Comparison of ENCODE assay signal across 11 cellular contexts in the genomic region with DNA sequence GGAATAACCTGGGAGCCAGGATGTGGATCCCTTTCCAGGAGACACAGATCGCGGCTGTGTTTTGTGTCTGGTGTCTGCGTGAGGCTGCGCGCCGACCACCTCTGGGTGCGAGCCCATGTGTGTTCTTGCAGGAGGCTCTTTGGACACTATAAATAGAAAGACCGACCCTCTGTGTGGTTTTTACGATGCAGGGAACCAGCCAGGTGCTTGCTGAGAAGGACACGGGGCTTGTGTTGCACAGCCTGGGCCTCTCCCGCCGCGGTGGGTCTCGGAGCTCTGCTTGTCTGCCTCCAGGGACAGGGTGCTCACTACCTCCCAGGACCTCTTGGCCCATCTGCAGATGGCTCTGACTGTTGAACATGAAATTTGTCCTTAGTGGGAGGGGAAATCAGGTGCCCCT. TPM values are rescaled to one million over a fixed set of nuclear protein-coding genes. Genes with fewer than 3 reads are reported as not detected.
DNase-seq lines count a peak whose midpoint lies in the region; ATAC-seq and TF ChIP-seq lines count a peak whose summit lies in the region.
"Had no signal": no experiment of that assay in that cellular context is flagged by ENCODE, and none has a peak within 500 bp of the region (broad histone marks: within the 10 kb centered on the region; RNA-seq: fewer than 3 reads in every experiment).

No MANE protein-coding gene starts in this region.

- peak overlapping the region; percentile 73 for H3K4me2 ChIP-seq in skeletal muscle satellite cell (ENCODE audit: low read length)

- H3K4me3 ChIP-seq in WI38 (ENCODE audit: low read depth, low read length) (peak overlapping the region; percentile 63), fibroblast of villous mesenchyme (ENCODE audit: low read depth, low read length) (peak overlapping the region; percentile 44), skeletal muscle satellite cell (ENCODE audit: low read length) (peak overlapping the region; percentile 63)
- H3K4me3 ChIP-seq: lung had no signal

- H3K9ac ChIP-seq in skeletal muscle satellite cell (ENCODE audit: low read depth, low read length), result no peak overlapping the region

- no peaks in the 10 kb centered on the region for H3K9me3 Mint-ChIP-seq in activated CD4-positive, alpha-beta memory T cell treated with anti-CD3 and anti-CD28 coated beads for 36 hours
- H3K9me3 Mint-ChIP-seq in activated CD4-positive, alpha-beta memory T cell treated with anti-CD3 and anti-CD28 coated beads, Interleukin-2, amount 10 ng/mL, durations not matched to agents 7 days and 5 days, result no peaks in the 10 kb centered on the region

- peaks cover 14% of the 10 kb centered on the region for H3K4me1 Mint-ChIP-seq in activated CD4-positive, alpha-beta memory T cell treated with anti-CD3 and anti-CD28 coated beads for 36 hours (ENCODE audit: low read depth)
- H3K4me1 Mint-ChIP-seq in activated CD4-positive, alpha-beta memory T cell treated with anti-CD3 and anti-CD28 coated beads, Interleukin-2, amount 10 ng/mL, durations not matched to agents 7 days and 5 days, result peaks cover 4% of the 10 kb centered on the region

- no peaks in the 10 kb centered on the region for H3K9me3 ChIP-seq in skeletal muscle satellite cell (replicated peaks; ENCODE audit: low read length)

- no peaks in the 10 kb centered on the region for H3K36me3 ChIP-seq in skeletal muscle satellite cell (ENCODE audit: insufficient read depth, low read length)

- H3K27ac Mint-ChIP-seq in activated CD4-positive, alpha-beta memory T cell treated with anti-CD3 and anti-CD28 coated beads for 36 hours, result no peak overlapping the region
- no peak overlapping the region for H3K27ac Mint-ChIP-seq in activated CD4-positive, alpha-beta memory T cell treated with anti-CD3 and anti-CD28 coated beads, Interleukin-2, amount 10 ng/mL, durations not matched to agents 7 days and 5 days
- H3K27ac Mint-ChIP-seq: CD14-positive monocyte had no signal

- peak overlapping the region; percentile 59 for H3K4me3 Mint-ChIP-seq in activated CD4-positive, alpha-beta memory T cell treated with anti-CD3 and anti-CD28 coated beads for 36 hours
- H3K4me3 Mint-ChIP-seq in activated CD4-positive, alpha-beta memory T cell treated with anti-CD3 and anti-CD28 coated beads, Interleukin-2, amount 10 ng/mL, durations not matched to agents 7 days and 5 days, result no peak overlapping the region

- peaks cover 15% of the 10 kb centered on the region for H3K27me3 ChIP-seq in skeletal muscle satellite cell (ENCODE audit: control insufficient read depth, insufficient read depth, low read length)

- H3K36me3 Mint-ChIP-seq in activated CD4-positive, alpha-beta memory T cell treated with anti-CD3 and anti-CD28 coated beads for 36 hours, result no peaks in the 10 kb centered on the region
- no peaks in the 10 kb centered on the region for H3K36me3 Mint-ChIP-seq in activated CD4-positive, alpha-beta memory T cell treated with anti-CD3 and anti-CD28 coated beads, Interleukin-2, amount 10 ng/mL, durations not matched to agents 7 days and 5 days (ENCODE audit: low read depth)

- CTCF ChIA-PET in activated CD4-positive, alpha-beta memory T cell treated with anti-CD3 and anti-CD28 coated beads for 36 hours (lab: Charles Lee), result interaction anchor here (0.6 kb wide), 1 partner anchor 292 kb away, joined by 4 read pairs; no protein-coding TSS in a partner anchor
- CTCF ChIA-PET in activated CD4-positive, alpha-beta memory T cell treated with anti-CD3 and anti-CD28 coated beads, Interleukin-2, amount 10 ng/mL, durations not matched to agents 7 days and 5 days (lab: Charles Lee), result no interaction called here

- intact Hi-C loops in activated CD4-positive, alpha-beta memory T cell treated with anti-CD3 and anti-CD28 coated beads for 36 hours (cut with micrococcal nuclease), result no loop called here

- no peak for DNase-seq in activated CD4-positive, alpha-beta memory T cell treated with anti-CD3 and anti-CD28 coated beads for 36 hours
- DNase-seq in activated CD4-positive, alpha-beta memory T cell treated with anti-CD3 and anti-CD28 coated beads, Interleukin-2, amount 10 ng/mL, durations not matched to agents 7 days and 5 days, result no peak
- DNase-seq in fibroblast of villous mesenchyme (ENCODE audit: low read depth) (no peak), AG20443 (ENCODE audit: low spot score) (no peak)
- DNase-seq: NCI-H2081 treated with DMSO at 0.1 percent for 48 hours had no signal

- H3K4me1 ChIP-seq in skeletal muscle satellite cell (ENCODE audit: control insufficient read depth, insufficient read depth, low read length), result peaks cover 14% of the 10 kb centered on the region

- TF ChIP-seq CTCF in WI38 (IDR thresholded peaks at IDR 0.05; ENCODE audit: low read depth, low read length), result no peak
- no peak for TF ChIP-seq CTCF in fibroblast of villous mesenchyme (IDR thresholded peaks at IDR 0.05; ENCODE audit: insufficient read depth, low read depth, low read length)

- POLR2A ChIA-PET in activated CD4-positive, alpha-beta memory T cell treated with anti-CD3 and anti-CD28 coated beads for 36 hours (lab: Charles Lee), result no interaction called here
- POLR2A ChIA-PET in activated CD4-positive, alpha-beta memory T cell treated with anti-CD3 and anti-CD28 coated beads, Interleukin-2, amount 10 ng/mL, durations not matched to agents 7 days and 5 days (lab: Charles Lee), result no interaction called here

- peaks cover 18% of the 10 kb centered on the region for H3K27me3 Mint-ChIP-seq in activated CD4-positive, alpha-beta memory T cell treated with anti-CD3 and anti-CD28 coated beads for 36 hours
- peaks cover 57% of the 10 kb centered on the region for H3K27me3 Mint-ChIP-seq in activated CD4-positive, alpha-beta memory T cell treated with anti-CD3 and anti-CD28 coated beads, Interleukin-2, amount 10 ng/mL, durations not matched to agents 7 days and 5 days

- ATAC-seq in GM18861 (IDR thresholded peaks at IDR 0.05; ENCODE audit: unreplicated experiment) (no peak), GM19035 (IDR thresholded peaks at IDR 0.05; ENCODE audit: unreplicated experiment) (no peak)

RNA-seq across cellular contexts. Expression of a gene that starts 0.5 kb away (rescaled TPM):
- 1 to 10 TPM in 1 of 2 experiments, under 1 TPM in 1; 0.92 to 1.0 TPM for total RNA-seq in activated CD4-positive, alpha-beta memory T cell treated with anti-CD3 and anti-CD28 coated beads for 36 hours
- 1 to 10 TPM; 1.5 to 1.7 TPM for total RNA-seq in activated CD4-positive, alpha-beta memory T cell treated with anti-CD3 and anti-CD28 coated beads, Interleukin-2, amount 10 ng/mL, durations not matched to agents 7 days and 5 days
- total RNA-seq in fibroblast of villous mesenchyme, result 2.2 and 2.6 TPM in 2 replicates
- total RNA-seq in skeletal muscle satellite cell (2012; rRNA removed), result 0.51 and 1.1 TPM in 2 replicates

RNA-seq across cellular contexts. Expression of a gene that starts 22.4 kb away (rescaled TPM):
- total RNA-seq in activated CD4-positive, alpha-beta memory T cell treated with anti-CD3 and anti-CD28 coated beads for 36 hours, result 10 to 100 TPM; 46.7 to 46.8 TPM
- 10 to 100 TPM; 67.2 to 70.0 TPM for total RNA-seq in activated CD4-positive, alpha-beta memory T cell treated with anti-CD3 and anti-CD28 coated beads, Interleukin-2, amount 10 ng/mL, durations not matched to agents 7 days and 5 days
- 15.5 and 24.2 TPM in 2 replicates for total RNA-seq in fibroblast of villous mesenchyme
- total RNA-seq in skeletal muscle satellite cell (2012; rRNA removed), result 12.9 and 19.5 TPM in 2 replicates

RNA-seq across cellular contexts. Expression of a gene that starts 25.9 kb away (rescaled TPM):
- total RNA-seq in activated CD4-positive, alpha-beta memory T cell treated with anti-CD3 and anti-CD28 coated beads for 36 hours, result 1 to 10 TPM; 2.2 TPM
- 1 to 10 TPM; 7.1 to 7.5 TPM for total RNA-seq in activated CD4-positive, alpha-beta memory T cell treated with anti-CD3 and anti-CD28 coated beads, Interleukin-2, amount 10 ng/mL, durations not matched to agents 7 days and 5 days
- 24.8 and 26.8 TPM in 2 replicates for total RNA-seq in fibroblast of villous mesenchyme
- 67.4 and 120 TPM in 2 replicates for total RNA-seq in skeletal muscle satellite cell (2012; rRNA removed)

RNA-seq across cellular contexts. Expression of a gene that starts 53.4 kb away (rescaled TPM):
- total RNA-seq in activated CD4-positive, alpha-beta memory T cell treated with anti-CD3 and anti-CD28 coated beads for 36 hours, result 10 to 100 TPM; 16.4 to 17.4 TPM
- 10 to 100 TPM; 18.8 to 20.3 TPM for total RNA-seq in activated CD4-positive, alpha-beta memory T cell treated with anti-CD3 and anti-CD28 coated beads, Interleukin-2, amount 10 ng/mL, durations not matched to agents 7 days and 5 days
- total RNA-seq in fibroblast of villous mesenchyme, result 3.5 and 8.1 TPM in 2 replicates
- total RNA-seq in skeletal muscle satellite cell (2012; rRNA removed), result 2.0 and 3.1 TPM in 2 replicates
